10 cellular contexts compared by ENCODE assay signal in the genomic region with DNA sequence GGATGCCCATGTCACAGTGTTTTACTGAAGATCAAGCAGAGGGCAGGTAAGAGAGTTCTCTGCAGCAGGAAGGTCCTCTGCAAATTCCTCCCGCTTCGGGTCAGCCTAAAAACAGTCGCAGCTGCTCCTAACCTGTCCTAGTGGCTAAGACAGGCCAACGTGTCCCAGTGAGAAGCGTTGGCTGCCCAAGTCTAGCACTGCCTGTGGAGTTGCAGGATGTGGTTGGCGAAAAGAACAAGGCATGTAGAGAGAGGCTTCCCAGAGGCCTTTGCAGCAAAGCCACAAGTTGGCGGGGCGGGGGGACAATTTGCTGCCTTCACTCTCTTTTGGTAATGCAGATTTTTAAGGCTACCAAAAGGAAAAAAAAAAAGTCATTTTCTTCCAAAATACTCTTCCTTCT.
A peak's percentile ranks its signal among the peaks of the same experiment; 100 is the strongest.
DNase-seq lines count a peak whose midpoint lies in the region; ATAC-seq and TF ChIP-seq lines count a peak whose summit lies in the region.
"Had no signal": no experiment of that assay in that cellular context is flagged by ENCODE, and none has a peak within 500 bp of the region (broad histone marks: within the 10 kb centered on the region; RNA-seq: fewer than 3 reads in every experiment).

No MANE protein-coding gene starts in this region.

- POLR2A ChIA-PET in CD8-positive, alpha-beta T cell (lab: Charles Lee) = interaction anchor here (0.7 to 2.7 kb wide), 10 partner anchors 20 to 1192 kb away, joined by 3 to 16 read pairs (median 3); a partner anchor contains a TSS

- peaks cover 79% of the 10 kb centered on the region for H3K4me1 ChIP-seq in CD8-positive, alpha-beta T cell (ENCODE audit: insufficient read depth, low read length)
- H3K4me1 ChIP-seq: vagina had no signal

- peak overlapping the region; percentile 74 for H3K4me3 Mint-ChIP-seq in CD8-positive, alpha-beta T cell

- H3K27ac ChIP-seq in CD8-positive, alpha-beta T cell (ENCODE audit: low read depth, low read length) = peak overlapping the region; percentile 22
- H3K27ac ChIP-seq: vagina had no signal

- ATAC-seq in CD8-positive, alpha-beta T cell = peak; percentile 96

- in situ Hi-C loops in GM13976 (cut with MboI; ENCODE audit: low sequenced_read_pairs, unreplicated experiment) = no loop called here

- CTCF ChIA-PET in CD8-positive, alpha-beta T cell (lab: Charles Lee) = interaction anchor here (0.9 to 1.6 kb wide), 3 partner anchors 28 to 792 kb away, joined by 3 to 4 read pairs (median 4); no protein-coding TSS in a partner anchor

- H3K27ac Mint-ChIP-seq in CD8-positive, alpha-beta T cell = peak overlapping the region; percentile 92

- TF ChIP-seq CTCF in CD8-positive, alpha-beta T cell (IDR thresholded peaks at IDR 0.05) = no peak
- TF ChIP-seq CTCF in GM13976 (IDR thresholded peaks at IDR 0.05; ENCODE audit: borderline replicate concordance, control extremely low read depth, extremely low read depth, insufficient read depth, missing control alignments) = no peak
- TF ChIP-seq CTCF in GM10266 (IDR thresholded peaks at IDR 0.05; ENCODE audit: control insufficient read depth, insufficient read depth, low read depth, missing control alignments) = no peak

- no peaks in the 10 kb centered on the region for H3K27me3 ChIP-seq in CD8-positive, alpha-beta T cell (ENCODE audit: insufficient read depth, low read length)
- H3K27me3 ChIP-seq: vagina had no signal

- intact Hi-C loops in CD8-positive, alpha-beta T cell (cut with DNase I, micrococcal nuclease) = loop anchor here (1.0 to 10.0 kb wide), 6 partner anchors 20 to 957 kb away; a partner anchor contains a TSS

- no peaks in the 10 kb centered on the region for H3K9me3 ChIP-seq in CD8-positive, alpha-beta T cell (ENCODE audit: low read length)
- H3K9me3 ChIP-seq: vagina had no signal

- no peaks in the 10 kb centered on the region for H3K36me3 Mint-ChIP-seq in CD8-positive, alpha-beta T cell

- H3K9me3 Mint-ChIP-seq in CD8-positive, alpha-beta T cell = no peaks in the 10 kb centered on the region

- DNase-seq in CD8-positive, alpha-beta T cell = peak; percentile 57 to 89 (median 72)
- DNase-seq in activated CD8-positive, alpha-beta memory T cell treated with anti-CD3 and anti-CD28 coated beads for 24 hours = peak; percentile 83
- peak; percentile 82 for DNase-seq in central memory CD4-positive, alpha-beta T cell
- peak; percentile 30 to 61 for DNase-seq in stimulated activated CD4-positive, alpha-beta T cell treated with anti-CD3 and anti-CD28 coated beads, Interleukin-4, amount 100 ng/mL, for 4 hours
- DNase-seq in GM13976 (ENCODE audit: low spot score) (no peak), GM10266 (ENCODE audit: extremely low spot score) (no peak), SKM-1 (lab: John Stamatoyannopoulos, UW; ENCODE audit: unreplicated experiment) (no peak), NCI-H2029 (lab: John Stamatoyannopoulos, UW) (no peak)
- DNase-seq: NK-92 treated with Interleukin-12 subunit alpha and Interleukin-12 subunit beta, amount 100 ng/mL, for 24 hours had no signal

- H3K4me3 ChIP-seq in CD8-positive, alpha-beta T cell (ENCODE audit: low read depth, low read length) = peak overlapping the region; percentile 16
- H3K4me3 ChIP-seq: vagina had no signal

- no peaks in the 10 kb centered on the region for H3K36me3 ChIP-seq in CD8-positive, alpha-beta T cell (ENCODE audit: insufficient read depth, low read length)
- H3K36me3 ChIP-seq: vagina had no signal

- H3K27me3 Mint-ChIP-seq in CD8-positive, alpha-beta T cell (ENCODE audit: low read depth) = no peaks in the 10 kb centered on the region

- peaks cover 93% of the 10 kb centered on the region for H3K4me1 Mint-ChIP-seq in CD8-positive, alpha-beta T cell (ENCODE audit: low read depth)

Comparison
In these comparisons a context has a peak if more than half of its experiments do, and no peak if none do; other contexts are left out.
1. DNase-seq: peak in CD8-positive, alpha-beta T cell (7 of 7), activated CD8-positive, alpha-beta memory T cell treated with anti-CD3 and anti-CD28 coated beads for 24 hours (single experiment), central memory CD4-positive, alpha-beta T cell (single experiment) and stimulated activated CD4-positive, alpha-beta T cell treated with anti-CD3 and anti-CD28 coated beads, Interleukin-4, amount 100 ng/mL, for 4 hours (2 of 2); none in GM13976 (single experiment), GM10266 (single experiment), SKM-1 (single experiment) and NCI-H2029 (single experiment).